Comparison of ENCODE assay signal across 10 cellular contexts in genomic region chr5:151222054-151222768, GRCh38. TPM values are rescaled to one million over a fixed set of nuclear protein-coding genes. Genes with fewer than 3 reads are reported as not detected.
DNase-seq lines count a peak whose midpoint lies in the region; ATAC-seq, FAIRE-seq and TF ChIP-seq lines count a peak whose summit lies in the region.
"Had no signal": no experiment of that assay in that cellular context is flagged by ENCODE, and none has a peak within 500 bp of the region (broad histone marks: within the 10 kb centered on the region; RNA-seq: fewer than 3 reads in every experiment).

No MANE protein-coding gene starts in this region.

- CTCF ChIA-PET in GM10248 (lab: Yijun Ruan, JAX): interaction anchor here (1.5 to 4.1 kb wide), 6 partner anchors 8 to 94 kb away, joined by 3 to 54 read pairs (median 12); partner anchors contain the start of gene GM2A

- peaks cover 36% of the 10 kb centered on the region for H3K36me3 Mint-ChIP-seq in activated CD4-positive, alpha-beta T cell treated with anti-CD3 and anti-CD28 coated beads, Interleukin-2, amount 10 ng/mL, durations not matched to agents 24 days and 14 days (ENCODE audit: low read depth)
- no peaks in the 10 kb centered on the region for H3K36me3 Mint-ChIP-seq in astrocyte (ENCODE audit: low read depth, unreplicated experiment)

- H3K9me3 ChIP-seq in astrocyte (ENCODE audit: insufficient read depth, low read depth, low read length) (no peaks in the 10 kb centered on the region), mucosa of stomach (ENCODE audit: control insufficient read depth, low read length) (no peaks in the 10 kb centered on the region), thyroid gland (no peaks in the 10 kb centered on the region)

- TF ChIP-seq POLR2A in thyroid gland (IDR thresholded peaks at IDR 0.05): no peak

- peak overlapping the region; percentile 83 for H3K27ac Mint-ChIP-seq in activated CD4-positive, alpha-beta T cell treated with anti-CD3 and anti-CD28 coated beads, Interleukin-2, amount 10 ng/mL, durations not matched to agents 24 days and 14 days
- no peak overlapping the region for H3K27ac Mint-ChIP-seq in astrocyte (ENCODE audit: unreplicated experiment)

- POLR2A ChIA-PET in GM10248 (lab: Yijun Ruan, JAX): interaction anchor here (1.1 to 3.2 kb wide), 6 partner anchors 8 to 138 kb away, joined by 3 to 25 read pairs (median 4); partner anchors contain the start of gene GM2A

- no peak overlapping the region for H3K4me2 ChIP-seq in astrocyte (ENCODE audit: low read length)

- DNase-seq in activated CD4-positive, alpha-beta T cell treated with anti-CD3 and anti-CD28 coated beads, Interleukin-2, amount 10 ng/mL, durations not matched to agents 24 days and 14 days: peak; percentile 67
- DNase-seq in activated CD4-positive, alpha-beta T cell treated with anti-CD3 and anti-CD28 coated beads, Interleukin-2, amount 50 U/mL, for 48 hours: no peak
- DNase-seq in astrocyte (ENCODE audit: low read depth) (no peak), thyroid gland (no peak), HT-29 (ENCODE audit: low spot score) (no peak), GM10248 (ENCODE audit: extremely low spot score) (no peak)

- intact Hi-C loops in activated CD4-positive, alpha-beta T cell treated with anti-CD3 and anti-CD28 coated beads, Interleukin-2, amount 10 ng/mL, durations not matched to agents 24 days and 14 days (cut with micrococcal nuclease): no loop called here
- intact Hi-C loops in thyroid gland (cut with DNase I): no loop called here

- no peaks in the 10 kb centered on the region for H3K79me2 ChIP-seq in astrocyte (ENCODE audit: insufficient read depth, low read length)

- WGBS in thyroid gland, 2 donors: 82 to 86% methylated on average over 6 of the region's 6 CpGs

- H3K27me3 Mint-ChIP-seq in activated CD4-positive, alpha-beta T cell treated with anti-CD3 and anti-CD28 coated beads, Interleukin-2, amount 10 ng/mL, durations not matched to agents 24 days and 14 days: no peaks in the 10 kb centered on the region
- peaks cover 17% of the 10 kb centered on the region for H3K27me3 Mint-ChIP-seq in astrocyte (ENCODE audit: low read depth, unreplicated experiment)

- H3K4me3 Mint-ChIP-seq in activated CD4-positive, alpha-beta T cell treated with anti-CD3 and anti-CD28 coated beads, Interleukin-2, amount 10 ng/mL, durations not matched to agents 24 days and 14 days: peak overlapping the region; percentile 84
- H3K4me3 Mint-ChIP-seq in astrocyte (ENCODE audit: unreplicated experiment): peak overlapping the region; percentile 45

- FAIRE-seq in astrocyte (lab: Jason Lieb, UNC): no peak
- FAIRE-seq: A204.1, TTC549 had no signal

- no peaks in the 10 kb centered on the region for H3K9me3 Mint-ChIP-seq in activated CD4-positive, alpha-beta T cell treated with anti-CD3 and anti-CD28 coated beads, Interleukin-2, amount 10 ng/mL, durations not matched to agents 24 days and 14 days
- no peaks in the 10 kb centered on the region for H3K9me3 Mint-ChIP-seq in astrocyte (ENCODE audit: unreplicated experiment)

- H3K9ac ChIP-seq in astrocyte (ENCODE audit: low read length): no peak overlapping the region
- H3K9ac ChIP-seq in mucosa of stomach (ENCODE audit: low read length): peak overlapping the region; percentile 66

- no peaks in the 10 kb centered on the region for H3K36me3 ChIP-seq in astrocyte (ENCODE audit: insufficient read depth, low read length)
- no peaks in the 10 kb centered on the region for H3K36me3 ChIP-seq in mucosa of stomach (ENCODE audit: control insufficient read depth, insufficient read depth, low read length)
- H3K36me3 ChIP-seq in thyroid gland: no peaks in the 10 kb centered on the region

- H3K27ac ChIP-seq in astrocyte (ENCODE audit: low read depth, low read length) (no peak overlapping the region), thyroid gland (peak overlapping the region in 2 of 3 donors; percentile 80 to 85)

- H4K20me1 ChIP-seq in astrocyte (ENCODE audit: insufficient read depth, low read length): no peaks in the 10 kb centered on the region

- no peak for ATAC-seq in GM19351 (IDR thresholded peaks at IDR 0.05; ENCODE audit: unreplicated experiment)

- H3K4me3 ChIP-seq in astrocyte (ENCODE audit: insufficient read depth, low read depth, low read length) (no peak overlapping the region), mucosa of stomach (ENCODE audit: low read length) (no peak overlapping the region), thyroid gland (replicated peaks in 1 of 3) (peak overlapping the region in 1 of 3 donors; percentile 80)

- H3K27me3 ChIP-seq in astrocyte (ENCODE audit: insufficient read depth, low read length) (no peaks in the 10 kb centered on the region), mucosa of stomach (ENCODE audit: control insufficient read depth, insufficient read depth, low read length) (no peaks in the 10 kb centered on the region), thyroid gland (no peaks in the 10 kb centered on the region)

- no peaks in the 10 kb centered on the region for H3K4me1 ChIP-seq in astrocyte (ENCODE audit: insufficient read depth, low read length)
- peaks cover 13% of the 10 kb centered on the region for H3K4me1 ChIP-seq in mucosa of stomach (ENCODE audit: control insufficient read depth, insufficient read depth, low read length)
- H3K4me1 ChIP-seq in thyroid gland: peaks cover 6% of the 10 kb centered on the region in 2 donors

- H3K4me1 Mint-ChIP-seq in activated CD4-positive, alpha-beta T cell treated with anti-CD3 and anti-CD28 coated beads, Interleukin-2, amount 10 ng/mL, durations not matched to agents 24 days and 14 days: peaks cover 66% of the 10 kb centered on the region
- peaks cover 2% of the 10 kb centered on the region for H3K4me1 Mint-ChIP-seq in astrocyte (ENCODE audit: low read depth, unreplicated experiment)

- no peak for TF ChIP-seq CTCF in astrocyte (IDR thresholded peaks at IDR 0.05; ENCODE audit: insufficient read depth, low read depth, low read length)
- TF ChIP-seq CTCF in thyroid gland (IDR thresholded peaks at IDR 0.05): no peak
- TF ChIP-seq CTCF in GM10248 (IDR thresholded peaks at IDR 0.05; ENCODE audit: control extremely low read depth, extremely low read depth, low read depth, missing control alignments): no peak

- no peak overlapping the region for H2AFZ ChIP-seq in astrocyte (ENCODE audit: low read depth, low read length)

RNA-seq across cellular contexts. Expression of gene CCDC69, which starts 1.7 kb away (rescaled TPM):
- total RNA-seq in activated CD4-positive, alpha-beta T cell treated with anti-CD3 and anti-CD28 coated beads, Interleukin-2, amount 10 ng/mL, durations not matched to agents 24 days and 14 days: 22.7 and 23.2 TPM in 2 replicates
- 2.0 and 4.1 TPM in 2 replicates for total RNA-seq in astrocyte
- total RNA-seq in thyroid gland: 10 to 100 TPM; 13.5 to 51.6 (median 18.3) TPM
- 0.33 and 0.50 TPM in 2 replicates for total RNA-seq in HT-29 (2014; rRNA removed; shearing (Covaris generic))

RNA-seq across cellular contexts. Expression of gene GM2A, which starts 30.8 kb away (rescaled TPM):
- 15.4 and 16.0 TPM in 2 replicates for total RNA-seq in activated CD4-positive, alpha-beta T cell treated with anti-CD3 and anti-CD28 coated beads, Interleukin-2, amount 10 ng/mL, durations not matched to agents 24 days and 14 days
- total RNA-seq in astrocyte (19.5 and 23.4 TPM in 2 replicates), thyroid gland (10 to 100 TPM; 15.4 to 23.8 (median 18.8) TPM)
- total RNA-seq in HT-29 (2014; rRNA removed; shearing (Covaris generic)): 13.0 and 14.7 TPM in 2 replicates
